In the genomic region with DNA sequence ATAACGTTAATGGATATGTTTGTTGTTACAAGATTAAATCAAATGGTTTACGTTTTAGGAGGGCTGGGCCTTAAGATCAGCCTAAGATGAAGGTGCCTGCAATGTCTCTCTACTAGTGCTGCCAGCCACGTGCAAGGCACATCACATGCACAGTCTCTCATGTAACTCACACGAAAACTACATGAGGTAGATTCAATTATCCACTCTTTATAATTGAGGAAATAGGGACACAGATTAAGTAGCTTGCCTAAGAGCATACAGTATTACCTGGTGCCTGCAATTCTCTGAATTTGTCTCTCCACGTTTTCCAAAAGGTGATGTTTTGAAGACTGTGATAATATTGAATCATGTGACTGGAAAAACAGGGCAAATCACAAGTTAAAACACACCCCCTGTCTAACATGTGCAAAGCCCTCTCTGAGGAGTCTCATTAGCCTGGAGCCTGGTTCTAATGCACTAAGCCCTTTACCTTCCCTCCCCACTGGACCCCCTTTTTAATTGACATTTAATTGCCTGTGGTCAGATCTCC, we compare ENCODE assay signal across 1 cellular context.
TF ChIP-seq lines count a peak whose summit lies in the region.

No MANE protein-coding gene starts in this region.

TF ChIP-seq in A549, 52 proteins besides CTCF, POLR2A, EP300 and RAD21 (continued from another document):
- TF ChIP-seq, protein P1, sequence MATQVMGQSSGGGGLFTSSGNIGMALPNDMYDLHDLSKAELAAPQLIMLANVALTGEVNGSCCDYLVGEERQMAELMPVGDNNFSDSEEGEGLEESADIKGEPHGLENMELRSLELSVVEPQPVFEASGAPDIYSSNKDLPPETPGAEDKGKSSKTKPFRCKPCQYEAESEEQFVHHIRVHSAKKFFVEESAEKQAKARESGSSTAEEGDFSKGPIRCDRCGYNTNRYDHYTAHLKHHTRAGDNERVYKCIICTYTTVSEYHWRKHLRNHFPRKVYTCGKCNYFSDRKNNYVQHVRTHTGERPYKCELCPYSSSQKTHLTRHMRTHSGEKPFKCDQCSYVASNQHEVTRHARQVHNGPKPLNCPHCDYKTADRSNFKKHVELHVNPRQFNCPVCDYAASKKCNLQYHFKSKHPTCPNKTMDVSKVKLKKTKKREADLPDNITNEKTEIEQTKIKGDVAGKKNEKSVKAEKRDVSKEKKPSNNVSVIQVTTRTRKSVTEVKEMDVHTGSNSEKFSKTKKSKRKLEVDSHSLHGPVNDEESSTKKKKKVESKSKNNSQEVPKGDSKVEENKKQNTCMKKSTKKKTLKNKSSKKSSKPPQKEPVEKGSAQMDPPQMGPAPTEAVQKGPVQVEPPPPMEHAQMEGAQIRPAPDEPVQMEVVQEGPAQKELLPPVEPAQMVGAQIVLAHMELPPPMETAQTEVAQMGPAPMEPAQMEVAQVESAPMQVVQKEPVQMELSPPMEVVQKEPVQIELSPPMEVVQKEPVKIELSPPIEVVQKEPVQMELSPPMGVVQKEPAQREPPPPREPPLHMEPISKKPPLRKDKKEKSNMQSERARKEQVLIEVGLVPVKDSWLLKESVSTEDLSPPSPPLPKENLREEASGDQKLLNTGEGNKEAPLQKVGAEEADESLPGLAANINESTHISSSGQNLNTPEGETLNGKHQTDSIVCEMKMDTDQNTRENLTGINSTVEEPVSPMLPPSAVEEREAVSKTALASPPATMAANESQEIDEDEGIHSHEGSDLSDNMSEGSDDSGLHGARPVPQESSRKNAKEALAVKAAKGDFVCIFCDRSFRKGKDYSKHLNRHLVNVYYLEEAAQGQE (IDR thresholded peaks at IDR 0.05) = no peak
- no peak for TF ChIP-seq TFCP2L1 (CRISPR knock-in tag; IDR thresholded peaks at IDR 0.05)
- TF ChIP-seq ESRRA (IDR thresholded peaks at IDR 0.05; ENCODE audit: borderline replicate concordance, low read length) = no peak
- TF ChIP-seq POLR2AphosphoS2 (conservative IDR thresholded peaks at IDR 0.05; ENCODE audit: low read length) = no peak
- 0 out of 2 replicates have a peak, but pooled peaks have one; percentile 16 for TF ChIP-seq HOXB13 (CRISPR knock-in tag; IDR thresholded peaks at IDR 0.05; ENCODE audit: low read depth)
